Comparison of ENCODE assay signal across 9 cellular contexts in genomic region chr15:84734794-84735479, GRCh38. TPM values are rescaled to one million over a fixed set of nuclear protein-coding genes. Genes with fewer than 3 reads are reported as not detected.
DNase-seq lines count a peak whose midpoint lies in the region; ATAC-seq, FAIRE-seq and TF ChIP-seq lines count a peak whose summit lies in the region.
"Had no signal": no experiment of that assay in that cellular context is flagged by ENCODE, and none has a peak within 500 bp of the region (broad histone marks: within the 10 kb centered on the region; RNA-seq: fewer than 3 reads in every experiment).

No MANE protein-coding gene starts in this region.

- no peak for TF ChIP-seq EP300 in upper lobe of left lung (IDR thresholded peaks at IDR 0.05)

- H3K27me3 ChIP-seq in upper lobe of left lung, result no peaks in the 10 kb centered on the region

- peak in 1 of 4 donors; percentile 57 for TF ChIP-seq POLR2A in upper lobe of left lung (IDR thresholded peaks at IDR 0.05)

- H3K4me3 ChIP-seq in upper lobe of left lung, result peak overlapping the region in 3 of 4 donors; percentile 1 to 36 (median 26)

- H3K9me3 ChIP-seq in upper lobe of left lung, result no peaks in the 10 kb centered on the region

- 32 to 33% methylated on average over 7 of the region's 7 CpGs for WGBS in upper lobe of left lung, 2 donors

- DNase-seq in NCI-H187 treated with DMSO at 0.1 percent for 48 hours (lab: John Stamatoyannopoulos, UW), result peak; percentile 43
- peak; percentile 51 for DNase-seq in activated CD4-positive, alpha-beta T cell treated with anti-CD3 and anti-CD28 coated beads for 1 hour
- DNase-seq in effector CD4-positive, alpha-beta T cell, result peak; percentile 59
- peak; percentile 24 for DNase-seq in myocyte (ENCODE audit: low read depth)
- peak in 1 of 2 donors; percentile 87 for DNase-seq in upper lobe of left lung
- no peak for DNase-seq in D721Med (ENCODE audit: insufficient read length, low spot score)

- H3K27ac ChIP-seq in upper lobe of left lung, result peak overlapping the region; percentile 71 to 84 (median 79)

- ATAC-seq in GM18858 (IDR thresholded peaks at IDR 0.05; ENCODE audit: unreplicated experiment) (peak; percentile 57), HG02759 (IDR thresholded peaks at IDR 0.05; ENCODE audit: unreplicated experiment) (peak; percentile 62), upper lobe of left lung (ENCODE audit: low FRiP score in 2 of 2) (peak; percentile 90 to 92)

- no peaks in the 10 kb centered on the region for H3K36me3 ChIP-seq in upper lobe of left lung

- FAIRE-seq in D721Med (lab: Jason Lieb, UNC), result no peak
- FAIRE-seq: endometrium had no signal

- H3K4me1 ChIP-seq in upper lobe of left lung, result peaks cover 8 to 19% (median 11%) of the 10 kb centered on the region in 4 donors

- TF ChIP-seq CTCF in upper lobe of left lung (IDR thresholded peaks at IDR 0.05) (no peak), D721Med (IDR thresholded peaks at IDR 0.05; ENCODE audit: insufficient read depth, missing control alignments) (no peak)

RNA-seq across cellular contexts. Expression of gene ZNF592, which starts 13.5 kb away (rescaled TPM):
- 13.3 and 13.7 TPM in 2 replicates for total RNA-seq in myocyte
- 27.1 TPM for polyA plus RNA-seq in myocyte (2012)
- 10 to 100 TPM; 22.5 to 35.2 (median 26.7) TPM for total RNA-seq in upper lobe of left lung

RNA-seq across cellular contexts. Expression of gene SEC11A, which starts 19.0 kb away (rescaled TPM):
- total RNA-seq in myocyte (178 and 182 TPM in 2 replicates), upper lobe of left lung (100 to 1,000 TPM in 4 of 6 donors, 10 to 100 TPM in 2; 38.8 to 164 (median 116) TPM)
- polyA plus RNA-seq in myocyte (2012), result 139 TPM
